1 cellular context compared by ENCODE assay signal in the genomic region with DNA sequence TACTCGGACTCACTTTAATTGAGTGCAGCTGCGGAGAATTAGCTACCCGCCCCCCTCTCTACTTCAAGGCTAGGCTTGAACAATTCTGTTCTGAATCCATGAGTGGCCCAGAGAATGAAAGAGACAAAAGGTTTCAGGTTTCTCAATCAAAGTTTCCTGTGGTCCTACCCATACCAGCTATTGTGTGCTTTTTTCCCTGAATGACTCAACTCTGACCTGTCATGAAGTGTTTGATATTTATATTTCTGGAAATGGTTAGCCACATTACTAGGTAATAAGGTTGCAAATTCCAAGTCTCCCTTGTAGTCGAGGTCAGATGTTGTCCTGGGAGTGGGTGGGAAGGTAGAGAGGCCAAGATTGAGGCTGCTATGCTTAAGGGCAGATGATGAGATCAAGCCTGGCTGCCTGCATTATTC.
TF ChIP-seq lines count a peak whose summit lies in the region.

No MANE protein-coding gene starts in this region.

TF ChIP-seq in GM23338, 12 proteins besides CTCF, POLR2A, EP300 and RAD21 (continued from another document):
- TF ChIP-seq, protein P1, sequence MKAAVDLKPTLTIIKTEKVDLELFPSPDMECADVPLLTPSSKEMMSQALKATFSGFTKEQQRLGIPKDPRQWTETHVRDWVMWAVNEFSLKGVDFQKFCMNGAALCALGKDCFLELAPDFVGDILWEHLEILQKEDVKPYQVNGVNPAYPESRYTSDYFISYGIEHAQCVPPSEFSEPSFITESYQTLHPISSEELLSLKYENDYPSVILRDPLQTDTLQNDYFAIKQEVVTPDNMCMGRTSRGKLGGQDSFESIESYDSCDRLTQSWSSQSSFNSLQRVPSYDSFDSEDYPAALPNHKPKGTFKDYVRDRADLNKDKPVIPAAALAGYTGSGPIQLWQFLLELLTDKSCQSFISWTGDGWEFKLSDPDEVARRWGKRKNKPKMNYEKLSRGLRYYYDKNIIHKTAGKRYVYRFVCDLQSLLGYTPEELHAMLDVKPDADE (IDR thresholded peaks at IDR 0.05) = no peak
- no peak for TF ChIP-seq NANOG (IDR thresholded peaks at IDR 0.05; ENCODE audit: borderline replicate concordance)
